ENCODE assay signal across 11 cellular contexts in genomic region chr10:103761075-103761920, GRCh38.
DNase-seq lines count a peak whose midpoint lies in the region; ATAC-seq and TF ChIP-seq lines count a peak whose summit lies in the region.
"Had no signal": no experiment of that assay in that cellular context is flagged by ENCODE, and none has a peak within 500 bp of the region (broad histone marks: within the 10 kb centered on the region; RNA-seq: fewer than 3 reads in every experiment).

No MANE protein-coding gene starts in this region.

- H3K27ac Mint-ChIP-seq in type B pancreatic cell = peak overlapping the region; percentile 54
- H3K27ac Mint-ChIP-seq: HFFc6 had no signal

- peaks cover 3% of the 10 kb centered on the region for H3K27me3 Mint-ChIP-seq in type B pancreatic cell

- peaks cover 52% of the 10 kb centered on the region for H3K4me1 Mint-ChIP-seq in type B pancreatic cell (ENCODE audit: unreplicated experiment)

- H3K9me3 Mint-ChIP-seq in type B pancreatic cell = no peaks in the 10 kb centered on the region
- H3K9me3 Mint-ChIP-seq: HFFc6 had no signal

- DNase-seq in heart left ventricle (no peak), Right ventricle myocardium inferior (ENCODE audit: missing footprints) (no peak), NCI-H2196 treated with DMSO at 0.1 percent for 48 hours (lab: John Stamatoyannopoulos, UW; ENCODE audit: unreplicated experiment) (peak; percentile 16), epithelial cell of prostate (ENCODE audit: low read depth, low spot score) (no peak), type B pancreatic cell (ENCODE audit: extremely low spot score, unreplicated experiment) (no peak)
- DNase-seq: GF-D8, HFFc6, T1000 had no signal

- intact Hi-C loops in heart left ventricle (cut with DNase I) (no loop called here), Right ventricle myocardium inferior (cut with DNase I) (no loop called here)

- no peak for TF ChIP-seq EP300 in gastroesophageal sphincter (IDR thresholded peaks at IDR 0.05)

- H3K9me3 ChIP-seq in heart left ventricle (no peaks in the 10 kb centered on the region), gastroesophageal sphincter (no peaks in the 10 kb centered on the region)

- H3K4me1 ChIP-seq in heart left ventricle (peaks cover 11 to 100% (median 79%) of the 10 kb centered on the region in 12 donors), gastroesophageal sphincter (peaks cover 3 to 83% (median 39%) of the 10 kb centered on the region in 3 donors)

- H3K36me3 ChIP-seq in heart left ventricle = no peaks in the 10 kb centered on the region
- H3K36me3 ChIP-seq in gastroesophageal sphincter = no peaks in the 10 kb centered on the region

- TF ChIP-seq CTCF in heart left ventricle (IDR thresholded peaks at IDR 0.05) (peak in 1 of 12 donors; percentile 12), type B pancreatic cell (conservative IDR thresholded peaks at IDR 0.05) (no peak), gastroesophageal sphincter (IDR thresholded peaks at IDR 0.05) (peak in 1 of 4 experiments; percentile 14)

- ATAC-seq in heart left ventricle (no peak), Right ventricle myocardium inferior (no peak), HG02870 (IDR thresholded peaks at IDR 0.05; ENCODE audit: unreplicated experiment) (no peak), GM21526 (IDR thresholded peaks at IDR 0.05; ENCODE audit: low FRiP score, unreplicated experiment) (no peak), gastroesophageal sphincter (no peak)

- H3K27me3 ChIP-seq in heart left ventricle (no peaks in the 10 kb centered on the region), gastroesophageal sphincter (no peaks in the 10 kb centered on the region)

- no peak overlapping the region for H3K4me3 ChIP-seq in heart left ventricle
- no peak overlapping the region for H3K4me3 ChIP-seq in gastroesophageal sphincter

- H3K27ac ChIP-seq in heart left ventricle = peak overlapping the region in 11 of 12 donors; percentile 36 to 100 (median 95)
- H3K27ac ChIP-seq in epithelial cell of prostate = peak overlapping the region; percentile 98
- peak overlapping the region in 2 of 4 donors; percentile 86 to 90 for H3K27ac ChIP-seq in gastroesophageal sphincter

- peaks cover under 1% of the 10 kb centered on the region for H3K36me3 Mint-ChIP-seq in type B pancreatic cell

- WGBS in heart left ventricle, 4 donors = 52 to 63% (median 61%) methylated on average over 7 of the region's 7 CpGs
- WGBS in gastroesophageal sphincter (ENCODE audit: low coverage in 1 of 2), 2 donors = 72 to 82% methylated on average over 5 of the region's 7 CpGs

- no peak overlapping the region for H3K4me3 Mint-ChIP-seq in type B pancreatic cell
- H3K4me3 Mint-ChIP-seq: HFFc6 had no signal

- TF ChIP-seq POLR2A in heart left ventricle (IDR thresholded peaks at IDR 0.05) = no peak
- TF ChIP-seq POLR2A in gastroesophageal sphincter (IDR thresholded peaks at IDR 0.05) = no peak
